Comparison of ENCODE assay signal across 1 cellular context in genomic region chr5:177116631-177117373, GRCh38.
TF ChIP-seq lines count a peak whose summit lies in the region.

No MANE protein-coding gene starts in this region.

TF ChIP-seq in H1, 55 proteins besides CTCF, POLR2A, EP300 and RAD21 (continued from another document):
- TF ChIP-seq ATF3 (IDR thresholded peaks at IDR 0.05; ENCODE audit: insufficient read depth, low read depth, low read length) (peak; percentile 90), CBX5 (IDR thresholded peaks at IDR 0.05; ENCODE audit: low read depth, low read length) (no peak), YY1 (IDR thresholded peaks at IDR 0.05; ENCODE audit: low read depth, low read length) (no peak), ZNF274 (IDR thresholded peaks at IDR 0.05; ENCODE audit: borderline replicate concordance, extremely low read depth, low read length) (no peak), TAF1 (IDR thresholded peaks at IDR 0.05; ENCODE audit: low read depth, low read length) (peak; percentile 35; the same call in 1 of the 2 replicates), SIRT6 (IDR thresholded peaks at IDR 0.05; ENCODE audit: low read length) (no peak), RBBP5 (IDR thresholded peaks at IDR 0.05; ENCODE audit: borderline replicate concordance, low read depth, low read length) (no peak), BRCA1 (IDR thresholded peaks at IDR 0.05; ENCODE audit: low read depth, low read length) (no peak), ASH2L (IDR thresholded peaks at IDR 0.05; ENCODE audit: low read length) (peak; percentile 65), MAFK (IDR thresholded peaks at IDR 0.05; ENCODE audit: low read depth, low read length) (no peak), BACH1 (IDR thresholded peaks at IDR 0.05; ENCODE audit: low read length) (no peak), GTF2F1 (IDR thresholded peaks at IDR 0.05; ENCODE audit: borderline replicate concordance, low read depth, low read length) (peak; percentile 70; the same call in 1 of the 2 replicates), SAP30 (IDR thresholded peaks at IDR 0.05; ENCODE audit: insufficient read depth, insufficient replicate concordance, low read length) (no peak), SP2 (IDR thresholded peaks at IDR 0.05; ENCODE audit: low read length) (no peak), RXRA (IDR thresholded peaks at IDR 0.05; ENCODE audit: insufficient read depth, low read depth, low read length) (no peak), TBP (IDR thresholded peaks at IDR 0.05; ENCODE audit: low read depth, low read length) (peak; percentile 50; the same call in 1 of the 2 replicates), FOSL1 (IDR thresholded peaks at IDR 0.05; ENCODE audit: insufficient read depth, low read depth, low read length) (no peak), TEAD4 (IDR thresholded peaks at IDR 0.05; ENCODE audit: low read depth, low read length) (peak; percentile 97), E2F6 (IDR thresholded peaks at IDR 0.05) (peak; percentile 99), RFX5 (IDR thresholded peaks at IDR 0.05; ENCODE audit: borderline replicate concordance, low read depth, low read length) (no peak), BCL11A (IDR thresholded peaks at IDR 0.05; ENCODE audit: low read depth in 2 of 2, low read length in 2 of 2) (no peak), HDAC6 (IDR thresholded peaks at IDR 0.05; ENCODE audit: low read depth, low read length) (no peak), ATF2 (IDR thresholded peaks at IDR 0.05; ENCODE audit: low read length) (no peak), USF2 (IDR thresholded peaks at IDR 0.05; ENCODE audit: low read length) (peak; percentile 97), GABPA (IDR thresholded peaks at IDR 0.05; ENCODE audit: borderline replicate concordance, insufficient read depth, low read length) (no peak; the same call in 1 of the 2 replicates), SP1 (IDR thresholded peaks at IDR 0.05; ENCODE audit: low read depth, low read length) (peak; percentile 85), POU5F1 (IDR thresholded peaks at IDR 0.05; ENCODE audit: low read depth, low read length) (no peak), TAF7 (optimal IDR thresholded peaks at IDR 0.05; ENCODE audit: borderline replicate concordance, low read depth, low read length) (no peak), SUZ12 (IDR thresholded peaks at IDR 0.05; ENCODE audit: low read length) (no peak), POLR2AphosphoS5 (IDR thresholded peaks at IDR 0.05; ENCODE audit: low read depth, low read length) (no peak), CREB1 (IDR thresholded peaks at IDR 0.05) (no peak), SIX5 (IDR thresholded peaks at IDR 0.05; ENCODE audit: low read depth, low read length) (no peak), KDM5A (IDR thresholded peaks at IDR 0.05; ENCODE audit: low read length) (no peak), NANOG (IDR thresholded peaks at IDR 0.05; ENCODE audit: insufficient read depth, low read depth, low read length, poor library complexity, severe bottlenecking) (no peak), EGR1 (IDR thresholded peaks at IDR 0.05; ENCODE audit: borderline replicate concordance, low read depth, low read length) (no peak)
